In genomic region chr5:1316588-1316902, GRCh38 we compare ENCODE assay signal across 10 cellular contexts. TPM values are rescaled to one million over a fixed set of nuclear protein-coding genes. Genes with fewer than 3 reads are reported as not detected.
DNase-seq lines count a peak whose midpoint lies in the region; ATAC-seq, FAIRE-seq and TF ChIP-seq lines count a peak whose summit lies in the region.
"Had no signal": no experiment of that assay in that cellular context is flagged by ENCODE, and none has a peak within 500 bp of the region (broad histone marks: within the 10 kb centered on the region; RNA-seq: fewer than 3 reads in every experiment).

No MANE protein-coding gene starts in this region.

- H3K27ac ChIP-seq in HCT116 (ENCODE audit: low read depth, low read length): peak overlapping the region; percentile 43; the same call in 1 of the 2 replicates

- H3K4me1 ChIP-seq in Caco-2 (peaks cover 25% of the 10 kb centered on the region), HCT116 (ENCODE audit: control insufficient read depth in 1 of 2, insufficient read depth in 2 of 2, low read length in 2 of 2) (peaks cover 16 to 22% of the 10 kb centered on the region in 2 experiments)

- H3K36me3 ChIP-seq in Caco-2 (ENCODE audit: control insufficient read depth, insufficient read depth, low read length) (peaks cover 1% of the 10 kb centered on the region; the same call in 1 of the 2 replicates), HCT116 (ENCODE audit: control insufficient read depth in 1 of 2, insufficient read depth in 2 of 2, low read length in 2 of 2) (peaks cover 7 to 9% of the 10 kb centered on the region in 2 experiments; a peak in 3 of 4 replicates)

- TF ChIP-seq RAD21 in HCT116 (IDR thresholded peaks at IDR 0.05; ENCODE audit: low read depth): no peak

- H3K4me3 ChIP-seq in Caco-2 (ENCODE audit: low read depth, low read length): no peak overlapping the region
- peak overlapping the region in 1 of 2 experiments; percentile 35; a peak in 2 of 4 replicates for H3K4me3 ChIP-seq in HCT116 (replicated peaks in 1 of 2; ENCODE audit: low read depth in 1 of 2, low read length in 2 of 2)

- H4K20me1 ChIP-seq in HCT116 (ENCODE audit: insufficient read depth): no peaks in the 10 kb centered on the region

- RAD21 ChIA-PET in HCT116 (lab: Charles Lee; ENCODE audit: low non-redundant PET in 1 of 2, low total read pairs in 2 of 2, uncharacterized antibody in 2 of 2, unreplicated experiment in 2 of 2): no interaction called here

- H3K27ac Mint-ChIP-seq in Caco-2 (ENCODE audit: unreplicated experiment) (peak overlapping the region; percentile 85), osteocyte (ENCODE audit: unreplicated experiment) (no peak overlapping the region)
- H3K27ac Mint-ChIP-seq in activated naive CD8-positive, alpha-beta T cell: peak overlapping the region; percentile 75

- no peak for TF ChIP-seq CTCF in Caco-2 (IDR thresholded peaks at IDR 0.05; ENCODE audit: insufficient read depth in 1 of 2, low read depth in 1 of 2, low read length in 1 of 2, severe bottlenecking in 1 of 2, unreplicated experiment in 1 of 2)
- TF ChIP-seq CTCF in HCT116 (IDR thresholded peaks at IDR 0.05 in 2 of 3, conservative IDR thresholded peaks at IDR 0.05 in 1 of 3; ENCODE audit: borderline replicate concordance in 1 of 3, insufficient read depth in 1 of 3, low read depth in 2 of 3, low read length in 2 of 3): no peak
- no peak for TF ChIP-seq CTCF in osteocyte (IDR thresholded peaks at IDR 0.05)

- BruUV-seq in Caco-2 (replicated peaks; lab: Mats Ljungman, UMichigan) (no TSS peak), HCT116 (replicated peaks; lab: Mats Ljungman, UMichigan) (TSS peak; percentile 22)

- TF ChIP-seq POLR2A in HCT116 (IDR thresholded peaks at IDR 0.05; ENCODE audit: borderline replicate concordance, extremely low read depth, insufficient read depth, insufficient read length): no peak
- TF ChIP-seq POLR2A in H54 (IDR thresholded peaks at IDR 0.05; ENCODE audit: low read depth, low read length): no peak

- ATAC-seq in HCT116 (peak; percentile 20; the same call in 1 of the 2 replicates), HG02759 (IDR thresholded peaks at IDR 0.05; ENCODE audit: unreplicated experiment) (no peak), GM18519 (IDR thresholded peaks at IDR 0.05; ENCODE audit: low FRiP score, unreplicated experiment) (no peak)

- H3K36me3 Mint-ChIP-seq in Caco-2 (ENCODE audit: insufficient read depth, unreplicated experiment): peaks cover 36% of the 10 kb centered on the region
- no peaks in the 10 kb centered on the region for H3K36me3 Mint-ChIP-seq in activated naive CD8-positive, alpha-beta T cell
- peaks cover 32% of the 10 kb centered on the region for H3K36me3 Mint-ChIP-seq in osteocyte (ENCODE audit: unreplicated experiment)

- H3K27me3 ChIP-seq in Caco-2 (replicated peaks; ENCODE audit: control insufficient read depth, insufficient read depth, low read length) (no peaks in the 10 kb centered on the region), HCT116 (ENCODE audit: insufficient read depth, low read length) (no peaks in the 10 kb centered on the region)

- POLR2A ChIA-PET in Caco-2 (lab: Charles Lee): no interaction called here
- POLR2A ChIA-PET in HCT116 (lab: Charles Lee): no interaction called here

- CTCF ChIA-PET in Caco-2 (lab: Charles Lee): no interaction called here
- CTCF ChIA-PET in HCT116 (lab: Charles Lee): no interaction called here

- peak overlapping the region; percentile 20; the same call in 1 of the 2 replicates for H3K9ac ChIP-seq in HCT116 (ENCODE audit: low read length)

- intact Hi-C loops in Caco-2 (cut with micrococcal nuclease; ENCODE audit: unreplicated experiment): loop anchor here (2.0 kb wide), 1 partner anchor 16 kb away; no protein-coding TSS in a partner anchor
- intact Hi-C loops in HCT116 (cut with micrococcal nuclease): no loop called here

- no peak for DNase-seq in Caco-2
- no peak for DNase-seq in HCT116 (ENCODE audit: low read depth, low spot score)
- DNase-seq in osteocyte (ENCODE audit: extremely low spot score, unreplicated experiment): peak; percentile 60
- no peak for DNase-seq in H54 (ENCODE audit: insufficient read length, low spot score)
- DNase-seq: activated CD4-positive, alpha-beta T cell treated with anti-CD3 and anti-CD28 coated beads, Interleukin-2, amount 50 U/mL, for 4 hours; heart right ventricle had no signal

- H3K9me2 ChIP-seq in HCT116 (ENCODE audit: insufficient read depth): no peaks in the 10 kb centered on the region

- peak overlapping the region; percentile 39 for H3K4me3 Mint-ChIP-seq in Caco-2 (ENCODE audit: unreplicated experiment)
- H3K4me3 Mint-ChIP-seq in activated naive CD8-positive, alpha-beta T cell: peak overlapping the region; percentile 77
- no peak overlapping the region for H3K4me3 Mint-ChIP-seq in osteocyte (ENCODE audit: unreplicated experiment)

- H3K4me1 Mint-ChIP-seq in Caco-2 (ENCODE audit: low read depth, unreplicated experiment) (peaks cover 16% of the 10 kb centered on the region), osteocyte (ENCODE audit: unreplicated experiment) (no peaks in the 10 kb centered on the region)
- peaks cover 58% of the 10 kb centered on the region for H3K4me1 Mint-ChIP-seq in activated naive CD8-positive, alpha-beta T cell (ENCODE audit: low read depth)

- FAIRE-seq in H54 (lab: Jason Lieb, UNC): no peak

- H2AFZ ChIP-seq in HCT116 (ENCODE audit: low read depth, low read length, poor library complexity, severe bottlenecking): no peak overlapping the region

- H3K9me3 ChIP-seq in Caco-2: no peaks in the 10 kb centered on the region
- no peaks in the 10 kb centered on the region for H3K9me3 ChIP-seq in HCT116 (ENCODE audit: control insufficient read depth in 1 of 2, insufficient read depth in 1 of 2, low read depth in 1 of 2, low read length in 2 of 2)
- H3K9me3 ChIP-seq: heart right ventricle had no signal

- no peaks in the 10 kb centered on the region for H3K27me3 Mint-ChIP-seq in Caco-2 (ENCODE audit: insufficient read depth, unreplicated experiment)
- no peaks in the 10 kb centered on the region for H3K27me3 Mint-ChIP-seq in activated naive CD8-positive, alpha-beta T cell
- no peaks in the 10 kb centered on the region for H3K27me3 Mint-ChIP-seq in osteocyte (ENCODE audit: unreplicated experiment)

- H3K79me2 ChIP-seq in HCT116 (ENCODE audit: insufficient read depth, low read length): no peaks in the 10 kb centered on the region

- H3K4me2 ChIP-seq in HCT116 (ENCODE audit: low read length): peak overlapping the region; percentile 76

- no peaks in the 10 kb centered on the region for H3K9me3 Mint-ChIP-seq in Caco-2 (ENCODE audit: unreplicated experiment)
- H3K9me3 Mint-ChIP-seq in activated naive CD8-positive, alpha-beta T cell (ENCODE audit: low read depth): no peaks in the 10 kb centered on the region
- no peaks in the 10 kb centered on the region for H3K9me3 Mint-ChIP-seq in osteocyte (ENCODE audit: unreplicated experiment)

TF ChIP-seq in HCT116, 20 proteins besides CTCF, POLR2A, EP300 and RAD21 (continues in another document):
- no peak for TF ChIP-seq SIN3A (IDR thresholded peaks at IDR 0.05; ENCODE audit: low read depth)
- TF ChIP-seq TCF7L2 (IDR thresholded peaks at IDR 0.05; ENCODE audit: borderline replicate concordance, extremely low read depth, insufficient read depth, insufficient read length): no peak
- TF ChIP-seq MAX (IDR thresholded peaks at IDR 0.05): no peak
- no peak for TF ChIP-seq ELF1 (IDR thresholded peaks at IDR 0.05; ENCODE audit: borderline replicate concordance, low read depth)
- TF ChIP-seq CEBPB (IDR thresholded peaks at IDR 0.05; ENCODE audit: low read depth): no peak
- TF ChIP-seq FOSL1 (IDR thresholded peaks at IDR 0.05; ENCODE audit: low read depth): no peak
- no peak for TF ChIP-seq JUND (IDR thresholded peaks at IDR 0.05)
- no peak for TF ChIP-seq ZFX (IDR thresholded peaks at IDR 0.05)
- no peak for TF ChIP-seq SP1 (IDR thresholded peaks at IDR 0.05; ENCODE audit: low read depth)
- TF ChIP-seq EZH2 (IDR thresholded peaks at IDR 0.05): no peak
- no peak for TF ChIP-seq ATF3 (IDR thresholded peaks at IDR 0.05)
- no peak for TF ChIP-seq EZH2phosphoT487 (IDR thresholded peaks at IDR 0.05; ENCODE audit: borderline replicate concordance)
- TF ChIP-seq YY1 (IDR thresholded peaks at IDR 0.05; ENCODE audit: extremely low read depth, insufficient replicate concordance, low read depth, low read length): no peak
- no peak for TF ChIP-seq ZBTB33 (IDR thresholded peaks at IDR 0.05; ENCODE audit: extremely low read depth, insufficient replicate concordance, low read length)
- TF ChIP-seq POLR2AphosphoS5 (IDR thresholded peaks at IDR 0.05; ENCODE audit: low read depth, low read length): no peak

RNA-seq across cellular contexts. Expression of gene TERT, which starts 21.7 kb away (rescaled TPM):
- 5.1 and 6.1 TPM in 2 replicates for total RNA-seq in Caco-2 (2022)
- 6.9 TPM for total RNA-seq in HCT116 (2021; ENCODE audit: unreplicated experiment)
- 2.4 and 3.1 TPM in 2 replicates for polyA plus RNA-seq in HCT116 (2012)
- total RNA-seq in osteocyte: not detected in 2 replicates
- total RNA-seq: cerebellum, heart right ventricle had no signal
- polyA plus RNA-seq: heart right ventricle had no signal

RNA-seq across cellular contexts. Expression of gene CLPTM1L, which starts 28.4 kb away (rescaled TPM):
- total RNA-seq in Caco-2 (2022) (114 and 122 TPM in 2 replicates), HCT116 (2021; ENCODE audit: unreplicated experiment) (98.4 TPM), osteocyte (88.0 and 93.1 TPM in 2 replicates)
- polyA plus RNA-seq in HCT116 (2012): 76.0 and 80.6 TPM in 2 replicates
